In genomic region chr10:105793071-105793470, GRCh38 we compare ENCODE assay signal across 20 cellular contexts.
DNase-seq lines count a peak whose midpoint lies in the region; ATAC-seq and TF ChIP-seq lines count a peak whose summit lies in the region.
"Had no signal": no experiment of that assay in that cellular context is flagged by ENCODE, and none has a peak within 500 bp of the region (broad histone marks: within the 10 kb centered on the region; RNA-seq: fewer than 3 reads in every experiment).

No MANE protein-coding gene starts in this region.

- BruUV-seq in MCF 10A (replicated peaks; lab: Mats Ljungman, UMichigan) (no TSS peak), mammary epithelial cell (replicated peaks; lab: Mats Ljungman, UMichigan) (no TSS peak)

- no peak overlapping the region for H2AFZ ChIP-seq in mammary epithelial cell (ENCODE audit: low read depth, low read length)
- H2AFZ ChIP-seq: GM23338 had no signal

- POLR2A ChIA-PET in MCF 10A (lab: Yijun Ruan, JAX), result no interaction called here

- H3K4me1 Mint-ChIP-seq in MCF 10A (ENCODE audit: insufficient read depth, unreplicated experiment), result peaks cover 14% of the 10 kb centered on the region
- H3K4me1 Mint-ChIP-seq: GM23338 had no signal

- no peaks in the 10 kb centered on the region for H3K27me3 Mint-ChIP-seq in MCF 10A (ENCODE audit: insufficient read depth, unreplicated experiment)
- H3K27me3 Mint-ChIP-seq: CD4-positive, alpha-beta T cell had no signal

- H3K4me3 ChIP-seq in breast epithelium, result no peak overlapping the region
- H3K4me3 ChIP-seq in mammary epithelial cell (replicated peaks in 1 of 3; ENCODE audit: insufficient read depth in 1 of 3, low read depth in 2 of 3, low read length in 3 of 3), result no peak overlapping the region
- no peak overlapping the region for H3K4me3 ChIP-seq in heart right ventricle
- H3K4me3 ChIP-seq: A549, GM23338, SJSA1 had no signal

- WGBS in mammary epithelial cell (ENCODE audit: low coverage, missing lambda C conversion rate), result 2% methylated on average over 3 of the region's 3 CpGs
- whole genome bisulfite sequencing in heart right ventricle, 2 donors, result 49 to 52% methylated on average over 3 of the region's 3 CpGs

- TF ChIP-seq CTCF in MCF 10A (IDR thresholded peaks at IDR 0.05; ENCODE audit: unreplicated experiment), result no peak
- TF ChIP-seq CTCF in breast epithelium (IDR thresholded peaks at IDR 0.05), result no peak
- TF ChIP-seq CTCF in mammary epithelial cell (conservative IDR thresholded peaks at IDR 0.05 in 1 of 2, IDR thresholded peaks at IDR 0.05 in 1 of 2; ENCODE audit: extremely low read depth in 1 of 2, insufficient read depth in 1 of 2, low read depth in 1 of 2, low read length in 2 of 2), result no peak
- no peak for TF ChIP-seq CTCF in heart right ventricle (IDR thresholded peaks at IDR 0.05)

- DNase-seq in MCF 10A (ENCODE audit: unreplicated experiment) (peak; percentile 71), breast epithelium (ENCODE audit: low spot score in 2 of 2) (no peak), mammary epithelial cell (peak; percentile 62), kidney glomerular epithelial cell (lab: John Stamatoyannopoulos, UW) (peak; percentile 73), medulla oblongata (ENCODE audit: extremely low spot score) (no peak), heart right ventricle (no peak), DMS 273 treated with DMSO at 0.1 percent for 48 hours (lab: John Stamatoyannopoulos, UW) (no peak)
- no peak for DNase-seq in central memory CD4-positive, alpha-beta T cell
- DNase-seq: Caco-2; CD4-positive, alpha-beta T cell; DMS153; GF-D8; HCEC 1CT; Kasumi-1; NCI-H187; NCI-H2107; NCI-H510A had no signal

- H3K4me2 ChIP-seq in mammary epithelial cell (ENCODE audit: insufficient read depth, low read depth, low read length), result no peak overlapping the region
- H3K4me2 ChIP-seq: A549, GM23338 had no signal

- dilution Hi-C loops in mammary epithelial cell (cut with HindIII; ENCODE audit: low sequenced_read_pairs), result no loop called here

- H3K9me3 ChIP-seq in breast epithelium (no peaks in the 10 kb centered on the region), mammary epithelial cell (replicated peaks; ENCODE audit: insufficient read depth, low read length) (no peaks in the 10 kb centered on the region), heart right ventricle (no peaks in the 10 kb centered on the region)
- H3K9me3 ChIP-seq: A549, Caco-2, SJSA1 had no signal

- no peaks in the 10 kb centered on the region for H3K79me2 ChIP-seq in mammary epithelial cell (ENCODE audit: insufficient read depth, low read length)

- no peak overlapping the region for H3K4me3 Mint-ChIP-seq in MCF 10A (ENCODE audit: unreplicated experiment)
- H3K4me3 Mint-ChIP-seq: CD4-positive, alpha-beta T cell; GM23338 had no signal

- H4K20me1 ChIP-seq in mammary epithelial cell (ENCODE audit: insufficient read depth, low read length), result no peaks in the 10 kb centered on the region

- H3K36me3 Mint-ChIP-seq in MCF 10A (ENCODE audit: insufficient read depth, unreplicated experiment), result no peaks in the 10 kb centered on the region

- H3K27ac ChIP-seq in breast epithelium, result no peak overlapping the region
- H3K27ac ChIP-seq in mammary epithelial cell (ENCODE audit: insufficient read depth, low read depth, low read length), result no peak overlapping the region
- H3K27ac ChIP-seq in heart right ventricle, result no peak overlapping the region
- H3K27ac ChIP-seq: A549, SJSA1 had no signal

- H3K36me3 ChIP-seq in breast epithelium, result no peaks in the 10 kb centered on the region
- no peaks in the 10 kb centered on the region for H3K36me3 ChIP-seq in mammary epithelial cell (ENCODE audit: insufficient read depth, low read length)
- H3K36me3 ChIP-seq in heart right ventricle, result no peaks in the 10 kb centered on the region
- H3K36me3 ChIP-seq: SJSA1 had no signal

- H3K9ac ChIP-seq in mammary epithelial cell (ENCODE audit: insufficient read depth, low read length), result no peak overlapping the region

- H3K27me3 ChIP-seq in breast epithelium (no peaks in the 10 kb centered on the region), mammary epithelial cell (ENCODE audit: insufficient read depth, low read length) (no peaks in the 10 kb centered on the region), heart right ventricle (no peaks in the 10 kb centered on the region)
- H3K27me3 ChIP-seq: SJSA1 had no signal

- H3K4me1 ChIP-seq in breast epithelium, result no peaks in the 10 kb centered on the region
- no peaks in the 10 kb centered on the region for H3K4me1 ChIP-seq in mammary epithelial cell (ENCODE audit: insufficient read depth, low read length)
- H3K4me1 ChIP-seq in heart right ventricle, result no peaks in the 10 kb centered on the region
- H3K4me1 ChIP-seq: A549, Caco-2, SJSA1 had no signal

- ATAC-seq in heart right ventricle, result no peak
- ATAC-seq: A549, GM23338 had no signal

- no peak overlapping the region for H3K27ac Mint-ChIP-seq in MCF 10A (ENCODE audit: low read depth, unreplicated experiment)
- H3K27ac Mint-ChIP-seq: CD4-positive, alpha-beta T cell; GM23338 had no signal

- CTCF ChIA-PET in MCF 10A (lab: Yijun Ruan, JAX) (no interaction called here), mammary epithelial cell (lab: Charles Lee; ENCODE audit: low non-redundant PET) (no interaction called here)

- H3K9me3 Mint-ChIP-seq in MCF 10A (ENCODE audit: unreplicated experiment), result peaks cover 2% of the 10 kb centered on the region
- H3K9me3 Mint-ChIP-seq: GM23338 had no signal

- TF ChIP-seq POLR2A in breast epithelium (IDR thresholded peaks at IDR 0.05), result no peak

- in situ Hi-C loops in mammary epithelial cell (cut with MboI; ENCODE audit: low sequenced_read_pairs in 2 of 2), result no loop called here

- intact Hi-C loops in MCF 10A (cut with micrococcal nuclease) (no loop called here), breast epithelium (cut with DNase I; ENCODE audit: low total_unique reads) (no loop called here), mammary epithelial cell (cut with micrococcal nuclease) (no loop called here), heart right ventricle (cut with DNase I) (no loop called here)

Comparison
In these comparisons a context has a peak if more than half of its experiments do, and no peak if none do; other contexts are left out.
1. DNase-seq: peak in MCF 10A (single experiment), mammary epithelial cell (single experiment) and kidney glomerular epithelial cell (single experiment); none in breast epithelium (0 of 2), central memory CD4-positive, alpha-beta T cell (single experiment), medulla oblongata (single experiment), heart right ventricle (0 of 2) and DMS 273 treated with DMSO at 0.1 percent for 48 hours (single experiment).